Comparison of ENCODE assay signal across 1 cellular context in the genomic region with DNA sequence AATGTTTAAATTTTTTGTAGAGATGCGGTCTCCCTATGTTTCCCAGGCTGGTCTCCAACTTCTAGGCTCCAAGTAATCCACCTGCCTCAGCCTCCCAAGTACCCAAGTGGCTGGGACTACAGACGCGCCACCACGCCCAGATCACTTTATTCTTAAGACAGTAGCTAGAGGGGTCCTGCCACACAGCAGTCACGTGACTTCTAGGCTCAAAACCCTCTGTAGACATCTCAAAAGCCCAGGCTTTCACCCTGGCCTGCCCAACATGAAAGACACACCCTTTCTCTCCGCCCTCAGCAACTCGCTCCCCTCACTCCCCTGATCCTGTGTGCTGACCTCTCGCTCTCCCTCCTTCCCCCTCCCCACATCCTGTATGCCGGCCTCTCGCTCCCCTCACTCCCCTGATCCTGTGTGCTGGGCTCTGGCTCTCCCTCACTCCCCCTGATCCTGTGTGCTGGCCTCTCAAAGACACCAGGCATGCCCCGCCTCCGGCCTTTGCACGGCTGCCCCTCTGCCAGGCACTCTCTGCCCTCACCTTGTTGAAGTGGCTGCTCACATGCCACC.
TF ChIP-seq lines count a peak whose summit lies in the region.

No MANE protein-coding gene starts in this region.

TF ChIP-seq in WTC11, 78 proteins besides CTCF, POLR2A, EP300 and RAD21 (continued from another document):
- TF ChIP-seq, protein P1, sequence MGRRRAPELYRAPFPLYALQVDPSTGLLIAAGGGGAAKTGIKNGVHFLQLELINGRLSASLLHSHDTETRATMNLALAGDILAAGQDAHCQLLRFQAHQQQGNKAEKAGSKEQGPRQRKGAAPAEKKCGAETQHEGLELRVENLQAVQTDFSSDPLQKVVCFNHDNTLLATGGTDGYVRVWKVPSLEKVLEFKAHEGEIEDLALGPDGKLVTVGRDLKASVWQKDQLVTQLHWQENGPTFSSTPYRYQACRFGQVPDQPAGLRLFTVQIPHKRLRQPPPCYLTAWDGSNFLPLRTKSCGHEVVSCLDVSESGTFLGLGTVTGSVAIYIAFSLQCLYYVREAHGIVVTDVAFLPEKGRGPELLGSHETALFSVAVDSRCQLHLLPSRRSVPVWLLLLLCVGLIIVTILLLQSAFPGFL (CRISPR knock-in tag; IDR thresholded peaks at IDR 0.05; ENCODE audit: borderline replicate concordance) = no peak
- TF ChIP-seq OVOL2 (CRISPR knock-in tag; IDR thresholded peaks at IDR 0.05; ENCODE audit: borderline replicate concordance) = no peak
- TF ChIP-seq SP1 (CRISPR knock-in tag; conservative IDR thresholded peaks at IDR 0.05) = no peak
- TF ChIP-seq, protein P2, sequence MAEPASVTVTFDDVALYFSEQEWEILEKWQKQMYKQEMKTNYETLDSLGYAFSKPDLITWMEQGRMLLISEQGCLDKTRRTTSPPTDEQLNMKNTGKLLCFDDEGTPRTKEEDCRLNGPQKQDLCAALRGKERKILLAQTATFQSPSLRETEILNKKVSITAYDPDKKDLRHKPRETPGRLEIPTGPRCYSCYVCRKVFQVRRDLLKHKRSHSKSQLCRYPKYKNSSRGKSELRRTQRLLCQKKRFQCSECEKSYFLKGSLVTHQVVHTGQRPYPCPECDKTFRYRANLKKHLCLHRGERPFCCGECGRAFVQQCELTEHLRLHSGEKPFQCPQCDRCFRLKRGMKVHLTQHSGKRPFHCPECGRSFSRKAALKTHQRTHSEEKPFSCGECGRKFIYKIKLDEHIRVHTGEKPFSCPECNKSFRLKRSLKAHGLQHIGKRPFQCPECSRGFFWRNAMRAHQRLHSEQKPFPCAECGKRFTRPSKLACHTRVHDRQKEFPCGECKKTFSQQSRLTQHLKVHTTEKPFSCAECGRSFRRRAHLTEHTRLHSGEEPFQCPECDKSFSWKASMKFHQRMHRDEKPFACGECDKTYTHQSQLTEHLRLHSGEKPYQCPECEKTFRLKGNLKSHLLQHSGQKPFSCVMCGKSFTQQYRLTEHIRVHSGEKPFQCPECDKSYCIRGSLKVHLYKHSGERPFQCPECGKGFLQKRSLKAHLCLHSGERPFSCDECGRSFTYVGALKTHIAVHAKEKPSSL (CRISPR knock-in tag; conservative IDR thresholded peaks at IDR 0.05) = no peak
- TF ChIP-seq, protein P3, sequence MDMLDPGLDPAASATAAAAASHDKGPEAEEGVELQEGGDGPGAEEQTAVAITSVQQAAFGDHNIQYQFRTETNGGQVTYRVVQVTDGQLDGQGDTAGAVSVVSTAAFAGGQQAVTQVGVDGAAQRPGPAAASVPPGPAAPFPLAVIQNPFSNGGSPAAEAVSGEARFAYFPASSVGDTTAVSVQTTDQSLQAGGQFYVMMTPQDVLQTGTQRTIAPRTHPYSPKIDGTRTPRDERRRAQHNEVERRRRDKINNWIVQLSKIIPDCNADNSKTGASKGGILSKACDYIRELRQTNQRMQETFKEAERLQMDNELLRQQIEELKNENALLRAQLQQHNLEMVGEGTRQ (CRISPR knock-in tag; IDR thresholded peaks at IDR 0.05) = no peak
- no peak for TF ChIP-seq FOXK1 (CRISPR knock-in tag; IDR thresholded peaks at IDR 0.05)
- TF ChIP-seq ZNF671 (CRISPR knock-in tag; IDR thresholded peaks at IDR 0.05) = no peak
- no peak for TF ChIP-seq ZNF416 (CRISPR knock-in tag; IDR thresholded peaks at IDR 0.05)
